In genomic region chr1:91884459-91885290, GRCh38 we compare ENCODE assay signal across 8 cellular contexts. TPM values are rescaled to one million over a fixed set of nuclear protein-coding genes. Genes with fewer than 3 reads are reported as not detected.
A peak's percentile ranks its signal among the peaks of the same experiment; 100 is the strongest.
DNase-seq lines count a peak whose midpoint lies in the region; ATAC-seq, FAIRE-seq and TF ChIP-seq lines count a peak whose summit lies in the region.

No MANE protein-coding gene starts in this region.

- peaks cover 27 to 41% (median 34%) of the 10 kb centered on the region in 11 experiments for H3K27me3 ChIP-seq in BLaER1 treated with 17β-estradiol and CSF1 and Interleukin-3, amounts not matched to agents 10 nM and 100 nM
- H3K27me3 ChIP-seq in endothelial cell of umbilical vein (ENCODE audit: control insufficient read depth in 2 of 2, insufficient read depth in 2 of 2, low read length in 2 of 2): no peaks in the 10 kb centered on the region

- no peaks in the 10 kb centered on the region for H3K36me3 ChIP-seq in BLaER1 treated with 17β-estradiol and CSF1 and Interleukin-3, amounts not matched to agents 10 nM and 100 nM
- H3K36me3 ChIP-seq in endothelial cell of umbilical vein (ENCODE audit: control insufficient read depth in 2 of 2, extremely low read depth in 1 of 2, insufficient read depth in 2 of 2, low read length in 2 of 2) (no peaks in the 10 kb centered on the region), urinary bladder (ENCODE audit: insufficient read depth) (no peaks in the 10 kb centered on the region)

- H3K79me2 ChIP-seq in endothelial cell of umbilical vein (ENCODE audit: control insufficient read depth, insufficient read depth, low read length): no peaks in the 10 kb centered on the region

- 0 out of 22 replicates have a peak overlapping the region, but pooled peaks of 1 of the 11 experiments have one; percentile 68 for H3K27ac ChIP-seq in BLaER1 treated with 17β-estradiol and CSF1 and Interleukin-3, amounts not matched to agents 10 nM and 100 nM
- H3K27ac ChIP-seq in endothelial cell of umbilical vein (ENCODE audit: insufficient read depth, low read depth, low read length) (no peak overlapping the region), urinary bladder (ENCODE audit: low read depth) (peak overlapping the region; percentile 96)

- ATAC-seq in activated CD8-positive, alpha-beta T cell treated with anti-CD3 and anti-CD28 coated beads for 36 hours: peak; percentile 43
- ATAC-seq in naive B cell (ENCODE audit: low read depth in 2 of 2) (peak in 1 of 2 donors; percentile 32), HG02642 (IDR thresholded peaks at IDR 0.05; ENCODE audit: poor library complexity, unreplicated experiment) (no peak), GM18909 (IDR thresholded peaks at IDR 0.05; ENCODE audit: poor library complexity, unreplicated experiment) (no peak)

- H3K9me3 Mint-ChIP-seq in IgD-negative memory B cell (peaks cover 0 to 2% (median 1%) of the 10 kb centered on the region in 3 donors), naive B cell (peaks cover 0 to 4% (median 0%) of the 10 kb centered on the region in 7 donors)
- H3K9me3 Mint-ChIP-seq in activated CD8-positive, alpha-beta T cell treated with anti-CD3 and anti-CD28 coated beads for 36 hours: no peaks in the 10 kb centered on the region

- H3K4me2 ChIP-seq in BLaER1 treated with 17β-estradiol and CSF1 and Interleukin-3, amounts not matched to agents 10 nM and 100 nM: peak overlapping the region; percentile 95 to 100 (median 99)
- peak overlapping the region; percentile 91 for H3K4me2 ChIP-seq in endothelial cell of umbilical vein (ENCODE audit: insufficient read depth, low read length)

- H3K4me3 Mint-ChIP-seq in IgD-negative memory B cell (peak overlapping the region; percentile 78 to 92 (median 86)), naive B cell (peak overlapping the region; percentile 67 to 93 (median 87))
- H3K4me3 Mint-ChIP-seq in activated CD8-positive, alpha-beta T cell treated with anti-CD3 and anti-CD28 coated beads for 36 hours: peak overlapping the region; percentile 89

- H4K20me1 ChIP-seq in BLaER1 treated with 17β-estradiol and CSF1 and Interleukin-3, amounts not matched to agents 10 nM and 100 nM: peaks cover 0 to 7% (median 0%) of the 10 kb centered on the region in 11 experiments; a peak in 2 of 22 replicates
- H4K20me1 ChIP-seq in endothelial cell of umbilical vein (replicated peaks; ENCODE audit: control insufficient read depth, extremely low read depth, insufficient read depth, low read length): no peaks in the 10 kb centered on the region

- BruUV-seq in endothelial cell of umbilical vein (replicated peaks; lab: Mats Ljungman, UMichigan): no TSS peak

- H3K36me3 Mint-ChIP-seq in IgD-negative memory B cell: peaks cover 6% of the 10 kb centered on the region
- H3K36me3 Mint-ChIP-seq in activated CD8-positive, alpha-beta T cell treated with anti-CD3 and anti-CD28 coated beads for 36 hours (ENCODE audit: low read depth): no peaks in the 10 kb centered on the region
- peaks cover 0 to 7% of the 10 kb centered on the region in 2 donors for H3K36me3 Mint-ChIP-seq in naive B cell

- POLR2A ChIA-PET in activated CD8-positive, alpha-beta T cell treated with anti-CD3 and anti-CD28 coated beads for 36 hours (lab: Charles Lee): interaction anchor here (1.0 to 1.2 kb wide), 4 partner anchors 78 to 383 kb away, joined by 3 to 4 read pairs (median 3); no protein-coding TSS in a partner anchor
- POLR2A ChIA-PET in endothelial cell of umbilical vein (lab: Charles Lee): no interaction called here

- peaks cover 8 to 25% (median 15%) of the 10 kb centered on the region in 3 donors for H3K4me1 Mint-ChIP-seq in IgD-negative memory B cell
- peaks cover 41% of the 10 kb centered on the region for H3K4me1 Mint-ChIP-seq in activated CD8-positive, alpha-beta T cell treated with anti-CD3 and anti-CD28 coated beads for 36 hours (ENCODE audit: low read depth)
- peaks cover 16 to 20% (median 19%) of the 10 kb centered on the region in 3 donors for H3K4me1 Mint-ChIP-seq in naive B cell

- H3K27me3 Mint-ChIP-seq in IgD-negative memory B cell: peaks cover 29% of the 10 kb centered on the region
- H3K27me3 Mint-ChIP-seq in activated CD8-positive, alpha-beta T cell treated with anti-CD3 and anti-CD28 coated beads for 36 hours: peaks cover 16% of the 10 kb centered on the region
- peaks cover 42 to 55% (median 51%) of the 10 kb centered on the region in 3 donors for H3K27me3 Mint-ChIP-seq in naive B cell

- H3K9me3 ChIP-seq in BLaER1 treated with 17β-estradiol and CSF1 and Interleukin-3, amounts not matched to agents 10 nM and 100 nM (replicated peaks in 1 of 11): no peaks in the 10 kb centered on the region
- no peaks in the 10 kb centered on the region for H3K9me3 ChIP-seq in endothelial cell of umbilical vein (replicated peaks; ENCODE audit: control insufficient read depth, insufficient read depth, low read length)

- WGBS in urinary bladder: 3% methylated on average over 25 of the region's 25 CpGs

- H2AFZ ChIP-seq in endothelial cell of umbilical vein (ENCODE audit: low read depth, low read length): peak overlapping the region; percentile 89

- H3K4me3 ChIP-seq in BLaER1 treated with 17β-estradiol and CSF1 and Interleukin-3, amounts not matched to agents 10 nM and 100 nM: peak overlapping the region; percentile 75 to 90 (median 79)
- H3K4me3 ChIP-seq in endothelial cell of umbilical vein (replicated peaks in 1 of 3; ENCODE audit: insufficient read depth in 1 of 3, low read depth in 1 of 3, low read length in 3 of 3) (peak overlapping the region; percentile 66 to 96 (median 88)), urinary bladder (ENCODE audit: low read depth, low read length) (peak overlapping the region; percentile 84)

- FAIRE-seq in endothelial cell of umbilical vein (lab: Jason Lieb, UNC): peak; percentile 50

- H3K9me1 ChIP-seq in endothelial cell of umbilical vein (replicated peaks; ENCODE audit: control insufficient read depth, extremely low read depth, insufficient read depth, low read length): no peaks in the 10 kb centered on the region

- peak; percentile 54 for DNase-seq in activated CD8-positive, alpha-beta T cell treated with anti-CD3 and anti-CD28 coated beads for 36 hours
- DNase-seq in endothelial cell of umbilical vein (ENCODE audit: low read depth, low spot score) (peak; percentile 70), naive B cell (no peak)

- dilution Hi-C loops in endothelial cell of umbilical vein (cut with MboI; ENCODE audit: extremely low pct_ligation_motif_present, low sequenced_read_pairs): no loop called here

- CTCF ChIA-PET in activated CD8-positive, alpha-beta T cell treated with anti-CD3 and anti-CD28 coated beads for 36 hours (lab: Charles Lee): interaction anchor here (0.6 to 3.9 kb wide), 17 partner anchors 12 to 933 kb away, joined by 3 to 24 read pairs (median 4); partner anchors contain the start of gene GFI1
- CTCF ChIA-PET in endothelial cell of umbilical vein (lab: Charles Lee): interaction anchor here (0.5 to 4.9 kb wide), 23 partner anchors 13 to 456 kb away, joined by 3 to 86 read pairs (median 5); no protein-coding TSS in a partner anchor

- TF ChIP-seq POLR2A in endothelial cell of umbilical vein (IDR thresholded peaks at IDR 0.05; ENCODE audit: low read depth, low read length): no peak

- H3K9ac ChIP-seq in BLaER1 treated with 17β-estradiol and CSF1 and Interleukin-3, amounts not matched to agents 10 nM and 100 nM: peak overlapping the region; percentile 69 to 85 (median 75); a peak in 21 of 22 replicates
- H3K9ac ChIP-seq in endothelial cell of umbilical vein (replicated peaks; ENCODE audit: extremely low read depth, insufficient read depth, low read length): peak overlapping the region; percentile 66

- intact Hi-C loops in activated CD8-positive, alpha-beta T cell treated with anti-CD3 and anti-CD28 coated beads for 36 hours (cut with micrococcal nuclease): loop anchor here (5.0 kb wide), 1 partner anchor 152 kb away; no protein-coding TSS in a partner anchor
- intact Hi-C loops in endothelial cell of umbilical vein (cut with micrococcal nuclease): loop anchor here (1.0 to 5.0 kb wide), 6 partner anchors 77 to 372 kb away; no protein-coding TSS in a partner anchor

- H3K4me1 ChIP-seq in BLaER1 treated with 17β-estradiol and CSF1 and Interleukin-3, amounts not matched to agents 10 nM and 100 nM: peaks cover 10 to 33% (median 17%) of the 10 kb centered on the region in 10 experiments; a peak in 19 of 20 replicates
- H3K4me1 ChIP-seq in endothelial cell of umbilical vein (ENCODE audit: control insufficient read depth, extremely low read depth, insufficient read depth, low read length) (peaks cover 14% of the 10 kb centered on the region), urinary bladder (ENCODE audit: insufficient read depth) (no peaks in the 10 kb centered on the region)

- peak overlapping the region in 1 of 3 donors; percentile 62 for H3K27ac Mint-ChIP-seq in IgD-negative memory B cell
- peak overlapping the region; percentile 74 for H3K27ac Mint-ChIP-seq in activated CD8-positive, alpha-beta T cell treated with anti-CD3 and anti-CD28 coated beads for 36 hours
- H3K27ac Mint-ChIP-seq in naive B cell: peak overlapping the region in 1 of 6 donors; percentile 16

- TF ChIP-seq CTCF in activated CD8-positive, alpha-beta T cell treated with anti-CD3 and anti-CD28 coated beads for 36 hours (IDR thresholded peaks at IDR 0.05): no peak
- TF ChIP-seq CTCF in endothelial cell of umbilical vein (IDR thresholded peaks at IDR 0.05; ENCODE audit: extremely low read depth in 1 of 2, insufficient read depth in 1 of 2, low read depth in 1 of 2, low read length in 2 of 2): no peak

TF ChIP-seq in endothelial cell of umbilical vein, 7 proteins besides CTCF, POLR2A, EP300 and RAD21:
- TF ChIP-seq EZH2 (IDR thresholded peaks at IDR 0.05; ENCODE audit: borderline replicate concordance, low read depth, low read length, severe bottlenecking): no peak
- TF ChIP-seq FOS (IDR thresholded peaks at IDR 0.05; ENCODE audit: borderline replicate concordance, insufficient read depth, low read length): no peak
- no peak for TF ChIP-seq MAX (IDR thresholded peaks at IDR 0.05; ENCODE audit: insufficient read depth, insufficient read length)

RNA-seq across cellular contexts. Expression of gene TGFBR3, which starts 1.3 kb away (rescaled TPM):
- polyA plus RNA-seq in IgD-negative memory B cell: 2.3 TPM
- 1 to 10 TPM; 5.5 to 7.5 TPM for total RNA-seq in activated CD8-positive, alpha-beta T cell treated with anti-CD3 and anti-CD28 coated beads for 36 hours
- 10.5 and 13.4 TPM in 2 replicates for total RNA-seq in endothelial cell of umbilical vein
- polyA plus RNA-seq in endothelial cell of umbilical vein: 7.2 and 8.0 TPM in 2 replicates
- polyA plus RNA-seq in endothelial cell of umbilical vein (2011; cell fraction: cytosol; rRNA removed): 4.8 and 5.2 TPM in 2 replicates
- polyA plus RNA-seq in endothelial cell of umbilical vein (2011; cell fraction: nucleus; rRNA removed): 10.3 and 12.1 TPM in 2 replicates
- 7.4 and 7.5 TPM in 2 replicates for polyA plus RNA-seq in endothelial cell of umbilical vein (2012)
- 32.5 and 37.8 TPM in 2 replicates for polyA minus RNA-seq in endothelial cell of umbilical vein
- polyA minus RNA-seq in endothelial cell of umbilical vein (2011; cell fraction: cytosol; rRNA and poly(A)+ RNA removed): 26.7 TPM
- polyA minus RNA-seq in endothelial cell of umbilical vein (2011; cell fraction: nucleus; rRNA and poly(A)+ RNA removed): 33.4 and 41.6 TPM in 2 replicates
- polyA plus RNA-seq in naive B cell (ENCODE audit: low read depth in 6 of 6): under 1 TPM; 0.04 to 0.43 (median 0.31) TPM
- 94.8 TPM for total RNA-seq in urinary bladder
- polyA plus RNA-seq in urinary bladder: 131 TPM

Comparison
In these comparisons a context has a peak if more than half of its experiments do, and no peak if none do; other contexts are left out.
1. RNA of gene TGFBR3, which starts 1.3 kb away (polyA plus RNA-seq): 131 TPM in urinary bladder (single experiment); 4.8 to 12.1 TPM in endothelial cell of umbilical vein, 2.3 TPM in IgD-negative memory B cell (single experiment) and 0.04 to 0.43 TPM in naive B cell; every median in the first group is over 10 times any median in the second.
2. Peak in every context shown above with its lines, with median percentiles within 50 percentile points of each other: H3K4me3 ChIP-seq and H3K4me3 Mint-ChIP-seq.